1 cellular context compared by ENCODE assay signal in genomic region chr15:79957741-79958140, GRCh38.
TF ChIP-seq lines count a peak whose summit lies in the region.

No MANE protein-coding gene starts in this region.

TF ChIP-seq in HepG2, 621 proteins besides CTCF, POLR2A, EP300 and RAD21 (continued from another document):
- TF ChIP-seq TSC22D2 (CRISPR knock-in tag; IDR thresholded peaks at IDR 0.05; ENCODE audit: borderline replicate concordance): no peak
